Comparison of ENCODE assay signal across 12 cellular contexts in genomic region chr1:26019641-26020315, GRCh38. TPM values are rescaled to one million over a fixed set of nuclear protein-coding genes. Genes with fewer than 3 reads are reported as not detected.
A peak's percentile ranks its signal among the peaks of the same experiment; 100 is the strongest.
DNase-seq lines count a peak whose midpoint lies in the region; ATAC-seq and TF ChIP-seq lines count a peak whose summit lies in the region.
"Had no signal": no experiment of that assay in that cellular context is flagged by ENCODE, and none has a peak within 500 bp of the region (broad histone marks: within the 10 kb centered on the region; RNA-seq: fewer than 3 reads in every experiment).

No MANE protein-coding gene starts in this region.

- no peaks in the 10 kb centered on the region for H3K79me2 ChIP-seq in ACC112 (ENCODE audit: control insufficient read depth, insufficient read depth, low read length, unreplicated experiment)
- no peaks in the 10 kb centered on the region for H3K79me2 ChIP-seq in GM23248 (ENCODE audit: insufficient read depth)

- H3K4me1 ChIP-seq in ACC112 (ENCODE audit: control insufficient read depth, insufficient read depth, low read length, unreplicated experiment) (peaks cover 25% of the 10 kb centered on the region), GM23248 (ENCODE audit: insufficient read depth) (peaks cover 82% of the 10 kb centered on the region), RWPE2 (ENCODE audit: insufficient read depth, poor library complexity, severe bottlenecking) (peaks cover 5% of the 10 kb centered on the region), left ventricle myocardium inferior (peaks cover 94% of the 10 kb centered on the region)

- H3K9me3 ChIP-seq in GM23248 (ENCODE audit: low read depth) (no peaks in the 10 kb centered on the region), RWPE2 (ENCODE audit: severe bottlenecking) (no peaks in the 10 kb centered on the region), left ventricle myocardium inferior (replicated peaks) (no peaks in the 10 kb centered on the region)

- H3K27me3 Mint-ChIP-seq in activated T-helper 1 cell treated with anti-CD3 and anti-CD28 coated beads, Interleukin-12 subunit alpha, Interleukin-12 subunit beta, Interleukin-2, Interleukin-4 antibody, amounts not matched to agents 30 ng/mL and 10 ng/mL and 1 ng/mL, durations not matched to agents 14 hours and 24 hours and 36 hours (ENCODE audit: insufficient read depth): peaks cover 12% of the 10 kb centered on the region

- H3K4me1 Mint-ChIP-seq in activated T-helper 1 cell treated with anti-CD3 and anti-CD28 coated beads, Interleukin-12 subunit alpha, Interleukin-12 subunit beta, Interleukin-2, Interleukin-4 antibody, amounts not matched to agents 30 ng/mL and 10 ng/mL and 1 ng/mL, durations not matched to agents 14 hours and 24 hours and 36 hours (ENCODE audit: low read depth): peaks cover 11% of the 10 kb centered on the region

- no peaks in the 10 kb centered on the region for H3K27me3 ChIP-seq in ACC112 (ENCODE audit: insufficient read depth, low read length)
- no peaks in the 10 kb centered on the region for H3K27me3 ChIP-seq in GM23248 (replicated peaks; ENCODE audit: insufficient read depth)
- no peaks in the 10 kb centered on the region for H3K27me3 ChIP-seq in RWPE2 (ENCODE audit: insufficient read depth, poor library complexity, severe bottlenecking)
- H3K27me3 ChIP-seq in left ventricle myocardium inferior (ENCODE audit: low read depth): no peaks in the 10 kb centered on the region

- no peaks in the 10 kb centered on the region for H4K20me1 ChIP-seq in GM23248 (ENCODE audit: insufficient read depth)

- H3K4me3 Mint-ChIP-seq in activated T-helper 1 cell treated with anti-CD3 and anti-CD28 coated beads, Interleukin-12 subunit alpha, Interleukin-12 subunit beta, Interleukin-2, Interleukin-4 antibody, amounts not matched to agents 30 ng/mL and 10 ng/mL and 1 ng/mL, durations not matched to agents 14 hours and 24 hours and 36 hours: no peak overlapping the region

- H3K27ac ChIP-seq in ACC112 (ENCODE audit: low read depth, low read length) (no peak overlapping the region), GM23248 (peak overlapping the region; percentile 58), RWPE2 (ENCODE audit: poor library complexity, severe bottlenecking) (no peak overlapping the region), left ventricle myocardium inferior (replicated peaks) (peak overlapping the region; percentile 94)
- H3K27ac ChIP-seq: C4-2B had no signal

- H3K36me3 ChIP-seq in ACC112 (ENCODE audit: insufficient read depth, low read length) (no peaks in the 10 kb centered on the region), GM23248 (ENCODE audit: low read depth) (no peaks in the 10 kb centered on the region), RWPE2 (ENCODE audit: low read depth) (no peaks in the 10 kb centered on the region), left ventricle myocardium inferior (no peaks in the 10 kb centered on the region)

- 71 to 74% methylated on average over 8 of the region's 8 CpGs for WGBS in GM23248 (ENCODE audit: low coverage in 1 of 2, low lambda C conversion rate in 2 of 2, missing lambda C conversion rate in 2 of 2), 2 experiments

- intact Hi-C loops in left ventricle myocardium inferior (cut with micrococcal nuclease): no loop called here
- intact Hi-C loops in activated T-helper 1 cell treated with anti-CD3 and anti-CD28 coated beads, Interleukin-12 subunit alpha, Interleukin-12 subunit beta, Interleukin-2, Interleukin-4 antibody, amounts not matched to agents 30 ng/mL and 10 ng/mL and 1 ng/mL, durations not matched to agents 14 hours and 24 hours and 36 hours (cut with micrococcal nuclease): no loop called here

- TF ChIP-seq CTCF in RWPE2 (IDR thresholded peaks at IDR 0.05; ENCODE audit: poor library complexity, severe bottlenecking) (no peak), left ventricle myocardium inferior (IDR thresholded peaks at IDR 0.05; ENCODE audit: borderline replicate concordance) (no peak)

- peak overlapping the region; percentile 31; the same call in 1 of the 2 replicates for H3K9ac ChIP-seq in GM23248

- in situ Hi-C loops in GM23248 (cut with MboI): no loop called here

- no peak overlapping the region for H3K27ac Mint-ChIP-seq in activated T-helper 1 cell treated with anti-CD3 and anti-CD28 coated beads, Interleukin-12 subunit alpha, Interleukin-12 subunit beta, Interleukin-2, Interleukin-4 antibody, amounts not matched to agents 30 ng/mL and 10 ng/mL and 1 ng/mL, durations not matched to agents 14 hours and 24 hours and 36 hours

- peak overlapping the region; percentile 73 for H2AFZ ChIP-seq in ACC112 (ENCODE audit: low read length, unreplicated experiment)
- H2AFZ ChIP-seq in GM23248: peak overlapping the region; percentile 48; the same call in 1 of the 2 replicates

- H3K36me3 Mint-ChIP-seq in activated T-helper 1 cell treated with anti-CD3 and anti-CD28 coated beads, Interleukin-12 subunit alpha, Interleukin-12 subunit beta, Interleukin-2, Interleukin-4 antibody, amounts not matched to agents 30 ng/mL and 10 ng/mL and 1 ng/mL, durations not matched to agents 14 hours and 24 hours and 36 hours (ENCODE audit: low read depth): no peaks in the 10 kb centered on the region

- no peaks in the 10 kb centered on the region for H3K9me3 Mint-ChIP-seq in activated T-helper 1 cell treated with anti-CD3 and anti-CD28 coated beads, Interleukin-12 subunit alpha, Interleukin-12 subunit beta, Interleukin-2, Interleukin-4 antibody, amounts not matched to agents 30 ng/mL and 10 ng/mL and 1 ng/mL, durations not matched to agents 14 hours and 24 hours and 36 hours

- H3F3A ChIP-seq in GM23248 (ENCODE audit: insufficient read depth): peaks cover 24% of the 10 kb centered on the region

- peak overlapping the region; percentile 73 for H3K4me2 ChIP-seq in GM23248 (ENCODE audit: unreplicated experiment)

- no peak overlapping the region for H3K4me3 ChIP-seq in ACC112 (ENCODE audit: low read depth, low read length)
- H3K4me3 ChIP-seq in GM23248: 0 out of 2 replicates have a peak overlapping the region, but pooled peaks have one; percentile 23
- no peak overlapping the region for H3K4me3 ChIP-seq in RWPE2 (ENCODE audit: severe bottlenecking)
- peak overlapping the region; percentile 60 for H3K4me3 ChIP-seq in left ventricle myocardium inferior

- peak; percentile 28; the same call in 1 of the 3 replicates for ATAC-seq in RWPE2 (ENCODE audit: low read depth)
- no peak for ATAC-seq in GM21723 (IDR thresholded peaks at IDR 0.05; ENCODE audit: unreplicated experiment)
- ATAC-seq: HCT116 had no signal

- H3K9me2 ChIP-seq in GM23248 (ENCODE audit: insufficient read depth): no peaks in the 10 kb centered on the region

- DNase-seq in GM23248: peak; percentile 68
- no peak for DNase-seq in RWPE2 (ENCODE audit: low spot score)
- DNase-seq in left ventricle myocardium inferior: no peak
- DNase-seq in Ammon's horn (ENCODE audit: low spot score): no peak
- DNase-seq in activated T-helper 1 cell treated with anti-CD3 and anti-CD28 coated beads, Interleukin-12 subunit alpha, Interleukin-12 subunit beta, Interleukin-2, Interleukin-4 antibody, amounts not matched to agents 30 ng/mL and 10 ng/mL and 1 ng/mL, durations not matched to agents 14 hours and 24 hours and 36 hours (ENCODE audit: low spot score): no peak
- no peak for DNase-seq in NCI-H2029 (lab: John Stamatoyannopoulos, UW)
- DNase-seq: activated CD4-positive, alpha-beta T cell treated with anti-CD3 and anti-CD28 coated beads for 4 hours; activated naive CD4-positive, alpha-beta T cell treated with Interleukin-2 at 50 U/mL for 16 hours had no signal

RNA-seq across cellular contexts. Expression of gene EXTL1, which starts 1.8 kb away (rescaled TPM):
- 3.4 and 5.5 TPM in 2 replicates for total RNA-seq in GM23248 (2014; rRNA removed; shearing (Covaris generic))
- polyA plus RNA-seq in GM23248 (2016; fragmentation: Nextera tagmentation; extraction: Ambion mirVana): 5.9 and 6.4 TPM in 2 replicates
- total RNA-seq in left ventricle myocardium inferior: 11.3 TPM
- total RNA-seq in activated T-helper 1 cell treated with anti-CD3 and anti-CD28 coated beads, Interleukin-12 subunit alpha, Interleukin-12 subunit beta, Interleukin-2, Interleukin-4 antibody, amounts not matched to agents 30 ng/mL and 10 ng/mL and 1 ng/mL, durations not matched to agents 14 hours and 24 hours and 36 hours: 0.05 TPM in 1 of 2 replicates, not detected in the other

RNA-seq across cellular contexts. Expression of gene PAFAH2, which starts 21.9 kb away (rescaled TPM):
- 10.7 and 11.9 TPM in 2 replicates for total RNA-seq in GM23248 (2014; rRNA removed; shearing (Covaris generic))
- 9.5 and 10.0 TPM in 2 replicates for polyA plus RNA-seq in GM23248 (2016; fragmentation: Nextera tagmentation; extraction: Ambion mirVana)
- 10.6 TPM for total RNA-seq in left ventricle myocardium inferior
- total RNA-seq in activated T-helper 1 cell treated with anti-CD3 and anti-CD28 coated beads, Interleukin-12 subunit alpha, Interleukin-12 subunit beta, Interleukin-2, Interleukin-4 antibody, amounts not matched to agents 30 ng/mL and 10 ng/mL and 1 ng/mL, durations not matched to agents 14 hours and 24 hours and 36 hours: 8.0 and 9.0 TPM in 2 replicates

RNA-seq across cellular contexts. Expression of gene SLC30A2, which starts 26.1 kb away (rescaled TPM):
- not detected in 2 replicates for total RNA-seq in GM23248 (2014; rRNA removed; shearing (Covaris generic))
- polyA plus RNA-seq in GM23248 (2016; fragmentation: Nextera tagmentation; extraction: Ambion mirVana): 0.14 TPM in 1 of 2 replicates, not detected in the other
- 7.1 TPM for total RNA-seq in left ventricle myocardium inferior
- not detected in 2 replicates for total RNA-seq in activated T-helper 1 cell treated with anti-CD3 and anti-CD28 coated beads, Interleukin-12 subunit alpha, Interleukin-12 subunit beta, Interleukin-2, Interleukin-4 antibody, amounts not matched to agents 30 ng/mL and 10 ng/mL and 1 ng/mL, durations not matched to agents 14 hours and 24 hours and 36 hours

RNA-seq across cellular contexts. Expression of gene TRIM63, which starts 47.7 kb away (rescaled TPM):
- not detected in 2 replicates for total RNA-seq in GM23248 (2014; rRNA removed; shearing (Covaris generic))
- not detected in 2 replicates for polyA plus RNA-seq in GM23248 (2016; fragmentation: Nextera tagmentation; extraction: Ambion mirVana)
- 203 TPM for total RNA-seq in left ventricle myocardium inferior
- total RNA-seq in activated T-helper 1 cell treated with anti-CD3 and anti-CD28 coated beads, Interleukin-12 subunit alpha, Interleukin-12 subunit beta, Interleukin-2, Interleukin-4 antibody, amounts not matched to agents 30 ng/mL and 10 ng/mL and 1 ng/mL, durations not matched to agents 14 hours and 24 hours and 36 hours: not detected in 2 replicates

Comparison
In these comparisons a context has a peak if more than half of its experiments do, and no peak if none do; other contexts are left out.
1. H3K27ac ChIP-seq: peak in GM23248 (single experiment) and left ventricle myocardium inferior (single experiment); none in ACC112 (single experiment) and RWPE2 (single experiment).
2. H3K4me3 ChIP-seq: peak in GM23248 (single experiment) and left ventricle myocardium inferior (single experiment); none in ACC112 (single experiment) and RWPE2 (single experiment).